Comparison of ENCODE assay signal across 1 cellular context in genomic region chr2:182918961-182919360, GRCh38.
TF ChIP-seq lines count a peak whose summit lies in the region.

No MANE protein-coding gene starts in this region.

TF ChIP-seq in H1, 55 proteins besides CTCF, POLR2A, EP300 and RAD21 (continued from another document):
- TF ChIP-seq, protein P1, sequence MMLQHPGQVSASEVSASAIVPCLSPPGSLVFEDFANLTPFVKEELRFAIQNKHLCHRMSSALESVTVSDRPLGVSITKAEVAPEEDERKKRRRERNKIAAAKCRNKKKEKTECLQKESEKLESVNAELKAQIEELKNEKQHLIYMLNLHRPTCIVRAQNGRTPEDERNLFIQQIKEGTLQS (IDR thresholded peaks at IDR 0.05; ENCODE audit: insufficient read depth, low read depth, low read length) = no peak
